Comparison of ENCODE assay signal across 8 cellular contexts in genomic region chr12:25463521-25463920, GRCh38.
"Had no signal": no experiment of that assay in that cellular context is flagged by ENCODE, and none has a peak within 500 bp of the region (broad histone marks: within the 10 kb centered on the region; RNA-seq: fewer than 3 reads in every experiment).

No MANE protein-coding gene starts in this region.

- DNase-seq: GDM1, GF-D8 had no signal

- H3K4me3 ChIP-seq: GM12878 had no signal

- ATAC-seq: GM12878 had no signal

- FAIRE-seq: G401.6, GM12878, GM12891, GM12892, GM18507, GM19239 had no signal
